8 cellular contexts compared by ENCODE assay signal in genomic region chr2:211157856-211158463, GRCh38.
DNase-seq lines count a peak whose midpoint lies in the region; ATAC-seq and TF ChIP-seq lines count a peak whose summit lies in the region.

No MANE protein-coding gene starts in this region.

- H3K36me3 ChIP-seq in adrenal gland (replicated peaks in 1 of 2) (no peaks in the 10 kb centered on the region), gastrocnemius medialis (no peaks in the 10 kb centered on the region)

- H3K4me1 ChIP-seq in adrenal gland (replicated peaks in 1 of 2) (no peaks in the 10 kb centered on the region), right cardiac atrium (ENCODE audit: control insufficient read depth, insufficient read depth, low read length) (no peaks in the 10 kb centered on the region), gastrocnemius medialis (no peaks in the 10 kb centered on the region)

- in situ Hi-C loops in GM13976 (cut with MboI; ENCODE audit: low sequenced_read_pairs, unreplicated experiment) (no loop called here), gastrocnemius medialis (cut with MboI; ENCODE audit: low sequenced_read_pairs in 4 of 4) (no loop called here)

- peak; percentile 43 for DNase-seq in GM13976 (ENCODE audit: low spot score)
- DNase-seq in NB4 (ENCODE audit: low read depth), result peak; percentile 74
- DNase-seq in SW480 (ENCODE audit: low spot score), result peak; percentile 50
- DNase-seq in adrenal gland, result peak; percentile 52 to 92 (median 82)
- peak; percentile 74 to 87 (median 77) for DNase-seq in right cardiac atrium
- DNase-seq in gastrocnemius medialis, result peak; percentile 24 to 39
- DNase-seq in HuH-7.5 (ENCODE audit: low spot score), result no peak

- intact Hi-C loops in adrenal gland (cut with DNase I), result loop anchor here (5.0 to 10.0 kb wide), 2 partner anchors 71 to 73 kb away; no protein-coding TSS in a partner anchor
- intact Hi-C loops in right cardiac atrium (cut with DNase I), result no loop called here
- intact Hi-C loops in gastrocnemius medialis (cut with DNase I; ENCODE audit: low total_unique reads), result loop anchor here (5.0 kb wide), 1 partner anchor 541 kb away; no protein-coding TSS in a partner anchor

- H3K27me3 ChIP-seq in adrenal gland, result no peaks in the 10 kb centered on the region
- peaks cover 3% of the 10 kb centered on the region for H3K27me3 ChIP-seq in right cardiac atrium (ENCODE audit: control insufficient read depth, insufficient read depth)
- H3K27me3 ChIP-seq in gastrocnemius medialis, result no peaks in the 10 kb centered on the region

- 13 to 23% (median 19%) methylated on average over 5 of the region's 5 CpGs for WGBS in adrenal gland, 4 donors
- 23% methylated on average over 5 of the region's 5 CpGs for WGBS in right cardiac atrium

- TF ChIP-seq POLR2A in NB4 (IDR thresholded peaks at IDR 0.05; ENCODE audit: extremely low read depth, insufficient read length) (no peak), adrenal gland (IDR thresholded peaks at IDR 0.05) (no peak), gastrocnemius medialis (IDR thresholded peaks at IDR 0.05) (no peak)

- TF ChIP-seq CTCF in GM13976 (IDR thresholded peaks at IDR 0.05; ENCODE audit: borderline replicate concordance, control extremely low read depth, extremely low read depth, insufficient read depth, missing control alignments), result peak; percentile 84
- peak; percentile 67 for TF ChIP-seq CTCF in NB4 (IDR thresholded peaks at IDR 0.05; ENCODE audit: low read depth, low read length)
- TF ChIP-seq CTCF in adrenal gland (IDR thresholded peaks at IDR 0.05), result peak; percentile 71 to 94 (median 81)
- peak; percentile 39 to 81 (median 68) for TF ChIP-seq CTCF in gastrocnemius medialis (IDR thresholded peaks at IDR 0.05 in 4 of 5, conservative IDR thresholded peaks at IDR 0.05 in 1 of 5)

- H3K27ac ChIP-seq in adrenal gland (no peak overlapping the region), right cardiac atrium (ENCODE audit: low read length) (no peak overlapping the region), gastrocnemius medialis (no peak overlapping the region)

- no peak overlapping the region for H3K4me3 ChIP-seq in NB4 (ENCODE audit: low read depth, low read length)
- no peak overlapping the region for H3K4me3 ChIP-seq in adrenal gland
- H3K4me3 ChIP-seq in right cardiac atrium (ENCODE audit: low read length), result no peak overlapping the region
- H3K4me3 ChIP-seq in gastrocnemius medialis, result no peak overlapping the region

- H3K9me3 ChIP-seq in adrenal gland (replicated peaks in 1 of 3), result no peaks in the 10 kb centered on the region
- no peaks in the 10 kb centered on the region for H3K9me3 ChIP-seq in right cardiac atrium (ENCODE audit: control insufficient read depth, low read length)
- no peaks in the 10 kb centered on the region for H3K9me3 ChIP-seq in gastrocnemius medialis

- peak; percentile 97 for ATAC-seq in HG02588 (IDR thresholded peaks at IDR 0.05; ENCODE audit: unreplicated experiment)
- ATAC-seq in right cardiac atrium, result peak; percentile 68 to 75
- ATAC-seq in gastrocnemius medialis, result peak; percentile 42 to 68

Comparison
In these comparisons a context has a peak if more than half of its experiments do, and no peak if none do; other contexts are left out.
1. intact Hi-C loops: an anchor here in adrenal gland (5.0 to 10.0 kb wide) and gastrocnemius medialis (5.0 kb wide); none called in right cardiac atrium.